ENCODE assay signal across 1 cellular context in the genomic region with DNA sequence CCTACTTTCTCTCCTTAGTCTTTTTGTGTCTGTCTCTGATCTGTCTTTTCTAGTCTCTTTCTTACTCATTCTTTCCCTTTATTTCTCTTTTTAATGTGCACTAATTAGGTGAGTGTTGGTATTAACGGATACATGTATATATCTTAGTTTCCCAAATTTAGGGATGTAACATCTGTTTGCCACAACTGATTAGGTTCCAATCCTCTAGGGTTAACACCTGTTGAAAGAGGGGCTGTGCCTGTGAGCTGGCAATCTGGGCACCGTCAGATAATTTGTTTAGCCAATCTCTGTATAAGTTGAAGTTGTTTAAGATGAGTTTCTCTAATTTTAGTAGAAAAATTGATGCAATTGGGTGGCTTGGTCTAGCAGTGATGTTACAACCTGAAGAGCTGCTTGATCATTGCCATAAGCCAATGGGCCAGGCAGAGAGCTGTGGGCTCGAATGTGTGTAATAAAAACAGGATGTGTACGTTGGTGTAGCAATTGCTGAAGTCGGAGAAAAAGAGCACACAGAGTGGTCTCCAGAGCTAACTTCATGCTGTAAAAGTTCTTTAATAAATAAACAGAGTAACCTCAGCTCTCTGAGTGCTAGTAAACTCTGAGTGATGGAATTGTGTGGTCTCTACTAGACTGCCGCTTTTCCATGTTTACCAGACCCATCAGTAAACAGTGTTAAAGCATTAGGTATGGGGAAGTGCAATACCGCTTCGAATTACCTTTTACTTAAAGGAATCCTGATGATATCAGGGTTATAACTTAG.
TF ChIP-seq lines count a peak whose summit lies in the region.

No MANE protein-coding gene starts in this region.

TF ChIP-seq in K562, 482 proteins besides CTCF, POLR2A, EP300 and RAD21:
- peak; percentile 43 to 56; a peak in 2 of 4 replicates for TF ChIP-seq FOXK2 (conservative IDR thresholded peaks at IDR 0.05 in 1 of 2, IDR thresholded peaks at IDR 0.05 in 1 of 2; ENCODE audit: low read depth in 2 of 2)
- no peak for TF ChIP-seq SIX5 (IDR thresholded peaks at IDR 0.05; ENCODE audit: borderline replicate concordance in 1 of 2, insufficient read depth in 1 of 2, low read depth in 1 of 2, low read length in 2 of 2)
- 0 out of 2 replicates have a peak, but pooled peaks have one; percentile 56 for TF ChIP-seq THRAP3 (IDR thresholded peaks at IDR 0.05; ENCODE audit: borderline replicate concordance)
- 0 out of 2 replicates have a peak, but pooled peaks have one; percentile 34 for TF ChIP-seq ARID1B (IDR thresholded peaks at IDR 0.05)
- TF ChIP-seq, protein P1, sequence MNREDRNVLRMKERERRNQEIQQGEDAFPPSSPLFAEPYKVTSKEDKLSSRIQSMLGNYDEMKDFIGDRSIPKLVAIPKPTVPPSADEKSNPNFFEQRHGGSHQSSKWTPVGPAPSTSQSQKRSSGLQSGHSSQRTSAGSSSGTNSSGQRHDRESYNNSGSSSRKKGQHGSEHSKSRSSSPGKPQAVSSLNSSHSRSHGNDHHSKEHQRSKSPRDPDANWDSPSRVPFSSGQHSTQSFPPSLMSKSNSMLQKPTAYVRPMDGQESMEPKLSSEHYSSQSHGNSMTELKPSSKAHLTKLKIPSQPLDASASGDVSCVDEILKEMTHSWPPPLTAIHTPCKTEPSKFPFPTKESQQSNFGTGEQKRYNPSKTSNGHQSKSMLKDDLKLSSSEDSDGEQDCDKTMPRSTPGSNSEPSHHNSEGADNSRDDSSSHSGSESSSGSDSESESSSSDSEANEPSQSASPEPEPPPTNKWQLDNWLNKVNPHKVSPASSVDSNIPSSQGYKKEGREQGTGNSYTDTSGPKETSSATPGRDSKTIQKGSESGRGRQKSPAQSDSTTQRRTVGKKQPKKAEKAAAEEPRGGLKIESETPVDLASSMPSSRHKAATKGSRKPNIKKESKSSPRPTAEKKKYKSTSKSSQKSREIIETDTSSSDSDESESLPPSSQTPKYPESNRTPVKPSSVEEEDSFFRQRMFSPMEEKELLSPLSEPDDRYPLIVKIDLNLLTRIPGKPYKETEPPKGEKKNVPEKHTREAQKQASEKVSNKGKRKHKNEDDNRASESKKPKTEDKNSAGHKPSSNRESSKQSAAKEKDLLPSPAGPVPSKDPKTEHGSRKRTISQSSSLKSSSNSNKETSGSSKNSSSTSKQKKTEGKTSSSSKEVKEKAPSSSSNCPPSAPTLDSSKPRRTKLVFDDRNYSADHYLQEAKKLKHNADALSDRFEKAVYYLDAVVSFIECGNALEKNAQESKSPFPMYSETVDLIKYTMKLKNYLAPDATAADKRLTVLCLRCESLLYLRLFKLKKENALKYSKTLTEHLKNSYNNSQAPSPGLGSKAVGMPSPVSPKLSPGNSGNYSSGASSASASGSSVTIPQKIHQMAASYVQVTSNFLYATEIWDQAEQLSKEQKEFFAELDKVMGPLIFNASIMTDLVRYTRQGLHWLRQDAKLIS (CRISPR knock-in tag; IDR thresholded peaks at IDR 0.05): 0 out of 2 replicates have a peak, but pooled peaks have one; percentile 31
- TF ChIP-seq HCFC1 (IDR thresholded peaks at IDR 0.05; ENCODE audit: low read depth, low read length): no peak
- peak; percentile 42; the same call in 1 of the 2 replicates for TF ChIP-seq SPI1 (IDR thresholded peaks at IDR 0.05; ENCODE audit: borderline replicate concordance, low read depth, low read length)
TF ChIP-seq in K562: peak in this region for 5.
